In the genomic region with DNA sequence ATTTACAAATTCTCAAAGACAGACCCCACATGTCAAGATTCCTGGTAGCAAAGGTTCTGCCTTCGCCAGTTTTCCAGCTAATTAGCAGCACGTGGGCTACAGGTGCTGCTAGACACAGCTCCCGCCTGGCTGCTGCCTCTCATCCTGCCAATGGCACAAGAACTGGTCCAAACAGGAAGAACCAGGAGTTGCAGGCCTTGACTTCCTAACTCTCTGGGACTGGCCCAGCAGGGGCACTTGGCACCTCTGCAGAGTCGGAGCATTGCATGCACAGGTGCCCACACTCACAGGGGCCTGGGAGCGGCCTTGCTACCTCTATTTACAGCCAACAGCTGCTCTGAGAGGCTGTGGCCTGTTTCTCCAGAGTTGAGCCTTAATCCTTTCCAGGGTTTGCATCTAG, we compare ENCODE assay signal across 14 cellular contexts. TPM values are rescaled to one million over a fixed set of nuclear protein-coding genes. Genes with fewer than 3 reads are reported as not detected.
DNase-seq lines count a peak whose midpoint lies in the region; ATAC-seq and TF ChIP-seq lines count a peak whose summit lies in the region.
"Had no signal": no experiment of that assay in that cellular context is flagged by ENCODE, and none has a peak within 500 bp of the region (broad histone marks: within the 10 kb centered on the region; RNA-seq: fewer than 3 reads in every experiment).

No MANE protein-coding gene starts in this region.

- H4K20me1 ChIP-seq in neural progenitor cell (ENCODE audit: low read depth), result no peaks in the 10 kb centered on the region

- ATAC-seq in heart right ventricle (no peak), left ventricle myocardium superior (no peak), upper lobe of right lung (no peak)
- ATAC-seq in stimulated activated naive CD8-positive, alpha-beta T cell treated with anti-CD3 and anti-CD28 coated beads, Interleukin-15, Interleukin-2, amounts not matched to agents 100 U/mL and 50 U/mL, for 24 hours, result no peak
- ATAC-seq: esophagus mucosa, psoas muscle had no signal

- H3K9me3 ChIP-seq in heart right ventricle, result no peaks in the 10 kb centered on the region
- no peaks in the 10 kb centered on the region for H3K9me3 ChIP-seq in neural progenitor cell (ENCODE audit: low read depth)
- H3K9me3 ChIP-seq in upper lobe of right lung, result no peaks in the 10 kb centered on the region
- H3K9me3 ChIP-seq: psoas muscle had no signal

- H3K4me2 ChIP-seq in neural progenitor cell, result no peak overlapping the region

- H3K36me3 Mint-ChIP-seq in neural progenitor cell, result peaks cover 12% of the 10 kb centered on the region
- H3K36me3 Mint-ChIP-seq in immature natural killer cell, result peaks cover 0 to 15% (median 15%) of the 10 kb centered on the region in 3 donors
- H3K36me3 Mint-ChIP-seq: activated CD4-positive, alpha-beta memory T cell treated with anti-CD3 and anti-CD28 coated beads for 36 hours had no signal

- no peak overlapping the region for H3K27ac Mint-ChIP-seq in neural progenitor cell
- no peak overlapping the region for H3K27ac Mint-ChIP-seq in immature natural killer cell
- H3K27ac Mint-ChIP-seq: activated CD4-positive, alpha-beta memory T cell treated with anti-CD3 and anti-CD28 coated beads for 36 hours had no signal

- H3K27ac ChIP-seq in heart right ventricle (peak overlapping the region in 8 of 10 donors; percentile 45 to 83 (median 73)), cingulate gyrus (ENCODE audit: low read depth, low read length) (peak overlapping the region; percentile 24), neural progenitor cell (peak overlapping the region; percentile 50), upper lobe of right lung (peak overlapping the region; percentile 84)
- H3K27ac ChIP-seq: psoas muscle had no signal

- intact Hi-C loops in heart right ventricle (cut with DNase I) (loop anchor here in 1 of 10 donors (10.0 kb wide), 1 partner anchor 95 kb away; the partner anchor contains the start of gene CMTM3), left ventricle myocardium superior (cut with micrococcal nuclease) (no loop called here), upper lobe of right lung (cut with DNase I) (no loop called here)

- peaks cover 12 to 57% (median 40%) of the 10 kb centered on the region in 9 donors for H3K4me1 ChIP-seq in heart right ventricle
- H3K4me1 ChIP-seq in neural progenitor cell, result peaks cover 24% of the 10 kb centered on the region
- peaks cover 46% of the 10 kb centered on the region for H3K4me1 ChIP-seq in upper lobe of right lung

- no peaks in the 10 kb centered on the region for H3K9me3 Mint-ChIP-seq in neural progenitor cell
- no peaks in the 10 kb centered on the region for H3K9me3 Mint-ChIP-seq in immature natural killer cell
- H3K9me3 Mint-ChIP-seq: activated CD4-positive, alpha-beta memory T cell treated with anti-CD3 and anti-CD28 coated beads for 36 hours had no signal

- H3K4me3 Mint-ChIP-seq in neural progenitor cell, result no peak overlapping the region
- no peak overlapping the region for H3K4me3 Mint-ChIP-seq in immature natural killer cell
- H3K4me3 Mint-ChIP-seq: activated CD4-positive, alpha-beta memory T cell treated with anti-CD3 and anti-CD28 coated beads for 36 hours had no signal

- H3K27me3 Mint-ChIP-seq in neural progenitor cell (ENCODE audit: insufficient read depth, low read depth) (peaks cover 6% of the 10 kb centered on the region), immature natural killer cell (ENCODE audit: low read depth in 3 of 3) (peaks cover 0 to 3% (median 0%) of the 10 kb centered on the region in 3 donors)
- H3K27me3 Mint-ChIP-seq: activated CD4-positive, alpha-beta memory T cell treated with anti-CD3 and anti-CD28 coated beads for 36 hours had no signal

- H3K36me3 ChIP-seq in heart right ventricle (peaks cover 0 to 54% (median 0%) of the 10 kb centered on the region in 9 donors), neural progenitor cell (no peaks in the 10 kb centered on the region), upper lobe of right lung (no peaks in the 10 kb centered on the region)

- H3K27me3 ChIP-seq in heart right ventricle, result no peaks in the 10 kb centered on the region
- H3K27me3 ChIP-seq in neural progenitor cell, result no peaks in the 10 kb centered on the region
- H3K27me3 ChIP-seq in upper lobe of right lung, result no peaks in the 10 kb centered on the region

- TF ChIP-seq CTCF in heart right ventricle (IDR thresholded peaks at IDR 0.05) (no peak), neural progenitor cell (IDR thresholded peaks at IDR 0.05) (no peak), upper lobe of right lung (IDR thresholded peaks at IDR 0.05) (no peak)

- no peak for DNase-seq in heart right ventricle
- DNase-seq in left ventricle myocardium superior, result no peak
- DNase-seq in neural progenitor cell (ENCODE audit: low spot score), result no peak
- no peak for DNase-seq in upper lobe of right lung
- no peak for DNase-seq in immature natural killer cell
- no peak for DNase-seq in NCI-H1694 treated with DMSO at 0.1 percent for 48 hours (lab: John Stamatoyannopoulos, UW)
- DNase-seq in stimulated activated naive CD8-positive, alpha-beta T cell treated with anti-CD3 and anti-CD28 coated beads, Interleukin-15, Interleukin-2, amounts not matched to agents 100 U/mL and 50 U/mL, for 24 hours, result no peak
- DNase-seq: activated CD4-positive, alpha-beta memory T cell treated with anti-CD3 and anti-CD28 coated beads for 36 hours; kidney; NCI-H146; NCI-H446 treated with DMSO at 0.1 percent for 48 hours; psoas muscle had no signal

- no peak overlapping the region for H3K9ac ChIP-seq in neural progenitor cell

- no peaks in the 10 kb centered on the region for H3K79me2 ChIP-seq in neural progenitor cell (ENCODE audit: low read depth)

- 91 to 97% methylated on average over 5 of the region's 5 CpGs for WGBS in heart right ventricle, 2 donors

- H2AFZ ChIP-seq in neural progenitor cell (replicated peaks), result no peak overlapping the region

- H3F3A ChIP-seq in neural progenitor cell (ENCODE audit: low read depth), result peaks cover 26% of the 10 kb centered on the region

- H3K4me3 ChIP-seq in heart right ventricle (no peak overlapping the region), neural progenitor cell (no peak overlapping the region), upper lobe of right lung (no peak overlapping the region)
- H3K4me3 ChIP-seq: psoas muscle had no signal

- H3K4me1 Mint-ChIP-seq in neural progenitor cell, result peaks cover 31% of the 10 kb centered on the region
- peaks cover 10 to 14% of the 10 kb centered on the region in 2 donors for H3K4me1 Mint-ChIP-seq in immature natural killer cell

RNA-seq across cellular contexts. Expression of gene TK2, which starts 39.6 kb away (rescaled TPM):
- total RNA-seq in heart right ventricle (10 to 100 TPM; 16.0 to 26.0 (median 21.4) TPM), left ventricle myocardium superior (16.8 TPM), neural progenitor cell (ENCODE audit: low replicate concordance) (7.1 and 7.3 TPM in 2 replicates), upper lobe of right lung (36.1 TPM)
- polyA plus RNA-seq in heart right ventricle (10 to 100 TPM in 1 of 2 donors, 1 to 10 TPM in 1; 8.0 to 13.6 TPM), immature natural killer cell (10 to 100 TPM in 1 of 3 donors, 1 to 10 TPM in 2; 8.2 to 19.9 (median 9.8) TPM)

RNA-seq across cellular contexts. Expression of gene CKLF, which starts 42.1 kb away (rescaled TPM):
- 10 to 100 TPM in 3 of 10 donors, 1 to 10 TPM in 7; 1.6 to 19.9 (median 6.7) TPM for total RNA-seq in heart right ventricle
- polyA plus RNA-seq in heart right ventricle, result 10 to 100 TPM in 1 of 2 donors, 1 to 10 TPM in 1; 6.8 to 24.1 TPM
- total RNA-seq in left ventricle myocardium superior, result 9.1 TPM
- 33.3 and 38.6 TPM in 2 replicates for total RNA-seq in neural progenitor cell (ENCODE audit: low replicate concordance)
- total RNA-seq in upper lobe of right lung, result 57.6 TPM
- 100 to 1,000 TPM; 226 to 318 (median 229) TPM for polyA plus RNA-seq in immature natural killer cell

RNA-seq across cellular contexts. Expression of gene CMTM1, which starts 55.9 kb away (rescaled TPM):
- total RNA-seq in heart right ventricle, result 1 to 10 TPM in 5 of 10 donors, under 1 TPM in 5; 0.50 to 2.1 (median 0.98) TPM
- polyA plus RNA-seq in heart right ventricle, result under 1 TPM in 1 of 2 donors, not detected in 1; 0.19 TPM
- 2.1 TPM for total RNA-seq in left ventricle myocardium superior
- total RNA-seq in neural progenitor cell (ENCODE audit: low replicate concordance), result 2.9 TPM in 1 of 2 replicates, not detected in the other
- total RNA-seq in upper lobe of right lung, result 8.4 TPM
- polyA plus RNA-seq in immature natural killer cell, result 1 to 10 TPM; 1.1 to 3.1 (median 2.2) TPM

Comparison
In these comparisons a context has a peak if more than half of its experiments do, and no peak if none do; other contexts are left out.
1. H3K27ac ChIP-seq: peak in every context shown above with its lines; median percentile 84 in upper lobe of right lung; 73 in heart right ventricle; 50 in neural progenitor cell; 24 in cingulate gyrus.